11 cellular contexts compared by ENCODE assay signal in the genomic region with DNA sequence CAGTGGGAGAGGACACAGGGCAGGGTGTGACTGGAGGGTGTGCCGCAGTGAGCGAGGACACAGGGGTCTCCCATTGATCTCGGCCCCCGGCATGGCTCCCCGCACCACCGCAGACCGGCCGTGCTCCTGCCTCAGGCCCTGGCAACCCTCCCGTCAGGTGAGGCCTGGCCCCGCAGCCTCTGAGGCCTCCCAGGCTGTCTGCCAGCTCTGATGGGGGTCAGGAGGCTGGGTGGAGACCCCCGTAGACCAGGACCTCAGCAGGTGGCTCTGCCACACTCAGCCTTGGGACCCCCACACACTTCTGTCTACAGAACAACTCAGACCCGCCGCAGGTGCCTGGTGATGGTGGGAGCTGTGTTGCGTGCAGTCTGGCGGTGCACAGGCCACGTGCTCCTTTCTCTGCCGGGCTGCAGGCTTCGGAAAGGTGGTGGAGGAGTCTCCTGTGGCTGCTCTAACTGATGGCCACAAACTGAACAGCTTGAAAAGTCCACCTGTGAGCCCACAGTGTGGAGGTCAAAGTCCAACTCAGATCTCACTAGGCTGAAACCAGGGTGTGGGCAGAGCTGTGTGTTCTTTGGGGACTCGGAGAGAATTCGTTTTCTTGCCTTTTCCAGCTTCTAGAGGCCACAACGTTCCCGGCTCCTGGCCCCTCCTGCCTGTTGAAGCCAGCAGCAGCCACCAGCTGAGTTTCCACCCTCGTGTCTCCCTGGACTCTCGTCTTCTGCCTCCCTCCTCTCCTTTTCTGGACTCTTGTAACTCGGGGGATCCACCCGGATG.
DNase-seq lines count a peak whose midpoint lies in the region; ATAC-seq and TF ChIP-seq lines count a peak whose summit lies in the region.
"Had no signal": no experiment of that assay in that cellular context is flagged by ENCODE, and none has a peak within 500 bp of the region (broad histone marks: within the 10 kb centered on the region; RNA-seq: fewer than 3 reads in every experiment).

No MANE protein-coding gene starts in this region.

- H3K4me1 Mint-ChIP-seq in activated naive CD4-positive, alpha-beta T cell treated with anti-CD3 and anti-CD28 coated beads, Interleukin-2, amount 10 ng/mL, durations not matched to agents 7 days and 5 days = no peaks in the 10 kb centered on the region
- H3K4me1 Mint-ChIP-seq in activated T-helper 2 cell treated with anti-CD3 and anti-CD28 coated beads, Interferon-gamma antibody, Interleukin-2, Interleukin-4, amounts not matched to agents 10 μg/mL and 5 μg/mL and 100 μg/mL, durations not matched to agents 14 hours and 24 hours and 36 hours (ENCODE audit: low read depth) = no peaks in the 10 kb centered on the region
- H3K4me1 Mint-ChIP-seq: neural crest cell had no signal

- no peak overlapping the region for H3K4me3 ChIP-seq in WERI-Rb-1 (ENCODE audit: low read depth, low read length)
- no peak overlapping the region for H3K4me3 ChIP-seq in left lung
- no peak overlapping the region for H3K4me3 ChIP-seq in stomach
- no peak overlapping the region for H3K4me3 ChIP-seq in GM23248
- H3K4me3 ChIP-seq: heart right ventricle, SK-N-MC had no signal

- no peaks in the 10 kb centered on the region for H3K9me3 ChIP-seq in WERI-Rb-1 (ENCODE audit: severe bottlenecking)
- no peaks in the 10 kb centered on the region for H3K9me3 ChIP-seq in left lung
- no peaks in the 10 kb centered on the region for H3K9me3 ChIP-seq in stomach
- no peaks in the 10 kb centered on the region for H3K9me3 ChIP-seq in GM23248 (ENCODE audit: low read depth)
- H3K9me3 ChIP-seq: heart right ventricle had no signal

- no peak overlapping the region for H3K9ac ChIP-seq in GM23248

- CTCF ChIA-PET in activated naive CD4-positive, alpha-beta T cell treated with anti-CD3 and anti-CD28 coated beads, Interleukin-2, amount 10 ng/mL, durations not matched to agents 7 days and 5 days (lab: Charles Lee) = interaction anchor here (0.9 to 2.5 kb wide), 17 partner anchors 8 to 234 kb away, joined by 3 to 14 read pairs (median 3); no protein-coding TSS in a partner anchor

- ATAC-seq in left lung = no peak

- no peak for TF ChIP-seq POLR2A in stomach (IDR thresholded peaks at IDR 0.05)

- H3K9me3 Mint-ChIP-seq in activated naive CD4-positive, alpha-beta T cell treated with anti-CD3 and anti-CD28 coated beads, Interleukin-2, amount 10 ng/mL, durations not matched to agents 7 days and 5 days = no peaks in the 10 kb centered on the region
- H3K9me3 Mint-ChIP-seq in activated T-helper 2 cell treated with anti-CD3 and anti-CD28 coated beads, Interferon-gamma antibody, Interleukin-2, Interleukin-4, amounts not matched to agents 10 μg/mL and 5 μg/mL and 100 μg/mL, durations not matched to agents 14 hours and 24 hours and 36 hours = no peaks in the 10 kb centered on the region
- H3K9me3 Mint-ChIP-seq: neural crest cell had no signal

- H3K9me2 ChIP-seq in GM23248 (ENCODE audit: insufficient read depth) = no peaks in the 10 kb centered on the region

- H3K27me3 Mint-ChIP-seq in activated naive CD4-positive, alpha-beta T cell treated with anti-CD3 and anti-CD28 coated beads, Interleukin-2, amount 10 ng/mL, durations not matched to agents 7 days and 5 days = peaks cover 11% of the 10 kb centered on the region
- peaks cover 2% of the 10 kb centered on the region for H3K27me3 Mint-ChIP-seq in activated T-helper 2 cell treated with anti-CD3 and anti-CD28 coated beads, Interferon-gamma antibody, Interleukin-2, Interleukin-4, amounts not matched to agents 10 μg/mL and 5 μg/mL and 100 μg/mL, durations not matched to agents 14 hours and 24 hours and 36 hours (ENCODE audit: low read depth)

- no peaks in the 10 kb centered on the region for H4K20me1 ChIP-seq in GM23248 (ENCODE audit: insufficient read depth)

- H3F3A ChIP-seq in GM23248 (ENCODE audit: insufficient read depth) = no peaks in the 10 kb centered on the region

- H3K4me1 ChIP-seq in left lung = peaks cover 0 to 6% of the 10 kb centered on the region in 2 donors
- peaks cover 48 to 81% (median 70%) of the 10 kb centered on the region in 4 donors for H3K4me1 ChIP-seq in stomach
- H3K4me1 ChIP-seq in GM23248 (ENCODE audit: insufficient read depth) = no peaks in the 10 kb centered on the region

- no peaks in the 10 kb centered on the region for H3K36me3 Mint-ChIP-seq in activated naive CD4-positive, alpha-beta T cell treated with anti-CD3 and anti-CD28 coated beads, Interleukin-2, amount 10 ng/mL, durations not matched to agents 7 days and 5 days
- no peaks in the 10 kb centered on the region for H3K36me3 Mint-ChIP-seq in activated T-helper 2 cell treated with anti-CD3 and anti-CD28 coated beads, Interferon-gamma antibody, Interleukin-2, Interleukin-4, amounts not matched to agents 10 μg/mL and 5 μg/mL and 100 μg/mL, durations not matched to agents 14 hours and 24 hours and 36 hours (ENCODE audit: low read depth)

- H3K36me3 ChIP-seq in WERI-Rb-1 (no peaks in the 10 kb centered on the region), left lung (no peaks in the 10 kb centered on the region), stomach (no peaks in the 10 kb centered on the region), GM23248 (ENCODE audit: low read depth) (no peaks in the 10 kb centered on the region)
- H3K36me3 ChIP-seq: heart right ventricle had no signal

- H3K4me2 ChIP-seq in GM23248 (ENCODE audit: unreplicated experiment) = no peak overlapping the region

- H3K27me3 ChIP-seq in WERI-Rb-1 (ENCODE audit: insufficient read depth, low read depth, severe bottlenecking) (peaks cover 25% of the 10 kb centered on the region), left lung (peaks cover 0 to 11% of the 10 kb centered on the region in 2 donors), stomach (peaks cover 0 to 10% (median 0%) of the 10 kb centered on the region in 3 donors), GM23248 (replicated peaks; ENCODE audit: insufficient read depth) (no peaks in the 10 kb centered on the region)

- in situ Hi-C loops in GM23248 (cut with MboI) = loop anchor here (5.0 kb wide), 1 partner anchor 173 kb away; no protein-coding TSS in a partner anchor

- H3K27ac ChIP-seq in WERI-Rb-1 (no peak overlapping the region), left lung (no peak overlapping the region), stomach (peak overlapping the region; percentile 29 to 73 (median 61)), GM23248 (no peak overlapping the region)
- H3K27ac ChIP-seq: heart right ventricle, SK-N-MC had no signal

- TF ChIP-seq EP300 in stomach (IDR thresholded peaks at IDR 0.05) = no peak

- H2AFZ ChIP-seq in GM23248 = no peak overlapping the region

- H3K79me2 ChIP-seq in GM23248 (ENCODE audit: insufficient read depth) = no peaks in the 10 kb centered on the region

- H3K4me3 Mint-ChIP-seq in activated naive CD4-positive, alpha-beta T cell treated with anti-CD3 and anti-CD28 coated beads, Interleukin-2, amount 10 ng/mL, durations not matched to agents 7 days and 5 days = no peak overlapping the region
- H3K4me3 Mint-ChIP-seq in activated T-helper 2 cell treated with anti-CD3 and anti-CD28 coated beads, Interferon-gamma antibody, Interleukin-2, Interleukin-4, amounts not matched to agents 10 μg/mL and 5 μg/mL and 100 μg/mL, durations not matched to agents 14 hours and 24 hours and 36 hours (ENCODE audit: low read depth) = no peak overlapping the region
- H3K4me3 Mint-ChIP-seq: neural crest cell had no signal

- H3K27ac Mint-ChIP-seq in activated naive CD4-positive, alpha-beta T cell treated with anti-CD3 and anti-CD28 coated beads, Interleukin-2, amount 10 ng/mL, durations not matched to agents 7 days and 5 days = peak overlapping the region; percentile 20
- no peak overlapping the region for H3K27ac Mint-ChIP-seq in activated T-helper 2 cell treated with anti-CD3 and anti-CD28 coated beads, Interferon-gamma antibody, Interleukin-2, Interleukin-4, amounts not matched to agents 10 μg/mL and 5 μg/mL and 100 μg/mL, durations not matched to agents 14 hours and 24 hours and 36 hours

- DNase-seq in activated naive CD4-positive, alpha-beta T cell treated with anti-CD3 and anti-CD28 coated beads, Interleukin-2, amount 10 ng/mL, durations not matched to agents 7 days and 5 days = peak; percentile 20
- DNase-seq in activated naive CD4-positive, alpha-beta T cell (lab: John Stamatoyannopoulos, UW) = no peak
- DNase-seq in WERI-Rb-1 (peak; percentile 7), left lung (peak; percentile 31 to 73), stomach (peak; percentile 63), SKM-1 treated with dmso at 0.1 percent for 144 hours (lab: John Stamatoyannopoulos, UW; ENCODE audit: unreplicated experiment) (no peak), GM23248 (no peak)
- DNase-seq in activated T-helper 2 cell treated with anti-CD3 and anti-CD28 coated beads, Interferon-gamma antibody, Interleukin-2, Interleukin-4, amounts not matched to agents 10 μg/mL and 5 μg/mL and 100 μg/mL, durations not matched to agents 14 hours and 24 hours and 36 hours (ENCODE audit: low spot score) = no peak

- intact Hi-C loops in left lung (cut with DNase I) (loop anchor here in 1 of 2 donors (2.0 to 5.0 kb wide), 2 partner anchors 177 to 227 kb away; no protein-coding TSS in a partner anchor), stomach (cut with DNase I; ENCODE audit: low total_unique reads) (loop anchor here (5.0 to 10.0 kb wide), 3 partner anchors 75 to 235 kb away; a partner anchor contains a TSS)
- intact Hi-C loops in activated T-helper 2 cell treated with anti-CD3 and anti-CD28 coated beads, Interferon-gamma antibody, Interleukin-2, Interleukin-4, amounts not matched to agents 10 μg/mL and 5 μg/mL and 100 μg/mL, durations not matched to agents 14 hours and 24 hours and 36 hours (cut with micrococcal nuclease) = no loop called here

- WGBS in stomach, 5 donors = 40 to 57% (median 47%) methylated on average over 22 to 26 of the region's 26 CpGs
- WGBS in GM23248 (ENCODE audit: low coverage in 1 of 2, low lambda C conversion rate in 2 of 2, missing lambda C conversion rate in 2 of 2), 2 experiments = 60 to 66% methylated on average over 26 of the region's 26 CpGs

- no peak for TF ChIP-seq CTCF in WERI-Rb-1 (IDR thresholded peaks at IDR 0.05; ENCODE audit: low read depth, low read length)
- no peak for TF ChIP-seq CTCF in left lung (IDR thresholded peaks at IDR 0.05)
- TF ChIP-seq CTCF in stomach (IDR thresholded peaks at IDR 0.05) = no peak

Comparison
In these comparisons a context has a peak if more than half of its experiments do, and no peak if none do; other contexts are left out.
1. DNase-seq: peak in activated naive CD4-positive, alpha-beta T cell treated with anti-CD3 and anti-CD28 coated beads, Interleukin-2, amount 10 ng/mL, durations not matched to agents 7 days and 5 days (single experiment), WERI-Rb-1 (single experiment), left lung (2 of 2) and stomach (single experiment); none in activated naive CD4-positive, alpha-beta T cell (0 of 4), SKM-1 treated with dmso at 0.1 percent for 144 hours (single experiment), GM23248 (single experiment) and activated T-helper 2 cell treated with anti-CD3 and anti-CD28 coated beads, Interferon-gamma antibody, Interleukin-2, Interleukin-4, amounts not matched to agents 10 μg/mL and 5 μg/mL and 100 μg/mL, durations not matched to agents 14 hours and 24 hours and 36 hours (single experiment).
2. H3K27ac ChIP-seq: peak in stomach (5 of 5); none in WERI-Rb-1 (single experiment), left lung (0 of 2) and GM23248 (single experiment).